12 cellular contexts compared by ENCODE assay signal in genomic region chr2:71694501-71695234, GRCh38.
"Had no signal": no experiment of that assay in that cellular context is flagged by ENCODE, and none has a peak within 500 bp of the region (broad histone marks: within the 10 kb centered on the region; RNA-seq: fewer than 3 reads in every experiment).

No MANE protein-coding gene starts in this region.

- H3K4me1 ChIP-seq: lower lobe of right lung, parathyroid adenoma had no signal

- H3K36me3 Mint-ChIP-seq: activated naive CD4-positive, alpha-beta T cell treated with anti-CD3 and anti-CD28 coated beads, Interleukin-2, amount 10 ng/mL, durations not matched to agents 7 days and 5 days; stimulated activated naive B cell treated with anti-CD40 and anti-IgM and Interleukin-4, amounts not matched to agents 10 μg/mL and 1 μg/mL and 100 μg/mL, for 72 hours had no signal

- H3K4me1 Mint-ChIP-seq: activated naive CD4-positive, alpha-beta T cell treated with anti-CD3 and anti-CD28 coated beads, Interleukin-2, amount 10 ng/mL, durations not matched to agents 7 days and 5 days; stimulated activated naive B cell treated with anti-CD40 and anti-IgM and Interleukin-4, amounts not matched to agents 10 μg/mL and 1 μg/mL and 100 μg/mL, for 72 hours had no signal

- H3K27ac ChIP-seq: gastroesophageal sphincter, lower lobe of right lung, neutrophil, parathyroid adenoma, thyroid gland had no signal

- H3K36me3 ChIP-seq: gastroesophageal sphincter, lower lobe of right lung, thyroid gland had no signal

- H3K9me3 ChIP-seq: gastroesophageal sphincter, lower lobe of right lung, neutrophil, thyroid gland had no signal

- H3K79me2 ChIP-seq: parathyroid adenoma had no signal

- H3K9me3 Mint-ChIP-seq: activated naive CD4-positive, alpha-beta T cell treated with anti-CD3 and anti-CD28 coated beads, Interleukin-2, amount 10 ng/mL, durations not matched to agents 7 days and 5 days; stimulated activated naive B cell treated with anti-CD40 and anti-IgM and Interleukin-4, amounts not matched to agents 10 μg/mL and 1 μg/mL and 100 μg/mL, for 72 hours had no signal

- H3K27me3 ChIP-seq: gastroesophageal sphincter, thyroid gland had no signal

- DNase-seq: activated CD4-positive, CD25-positive, alpha-beta regulatory T cell treated with anti-CD3 and anti-CD28 coated beads, Interleukin-2, amount 50 U/mL, for 72 hours; activated naive CD4-positive, alpha-beta T cell treated with anti-CD3 and anti-CD28 coated beads, Interleukin-2, amount 10 ng/mL, durations not matched to agents 7 days and 5 days; activated T-cell treated with anti-CD3 and anti-CD28 coated beads for 4 hours; lower lobe of right lung; stimulated activated CD4-positive, alpha-beta T cell treated with anti-CD3 and anti-CD28 coated beads, Interleukin-12 subunit alpha, Interleukin-12 subunit beta, amount 100 ng/mL, for 4 hours; stimulated activated naive B cell treated with anti-CD40 and anti-IgM and Interleukin-4, amounts not matched to agents 10 μg/mL and 1 μg/mL and 100 μg/mL, for 72 hours; T-helper 1 cell; T1000; thyroid gland had no signal

- H3K4me3 ChIP-seq: gastroesophageal sphincter, lower lobe of right lung, thyroid gland had no signal

- ATAC-seq: gastroesophageal sphincter; lower lobe of right lung; stimulated activated naive B cell treated with anti-CD40 and anti-IgM and Interleukin-4, amounts not matched to agents 10 μg/mL and 1 μg/mL and 100 μg/mL, for 72 hours had no signal

- H3K27ac Mint-ChIP-seq: activated naive CD4-positive, alpha-beta T cell treated with anti-CD3 and anti-CD28 coated beads, Interleukin-2, amount 10 ng/mL, durations not matched to agents 7 days and 5 days; stimulated activated naive B cell treated with anti-CD40 and anti-IgM and Interleukin-4, amounts not matched to agents 10 μg/mL and 1 μg/mL and 100 μg/mL, for 72 hours had no signal

- H2AFZ ChIP-seq: parathyroid adenoma had no signal

- H3K4me3 Mint-ChIP-seq: activated naive CD4-positive, alpha-beta T cell treated with anti-CD3 and anti-CD28 coated beads, Interleukin-2, amount 10 ng/mL, durations not matched to agents 7 days and 5 days; stimulated activated naive B cell treated with anti-CD40 and anti-IgM and Interleukin-4, amounts not matched to agents 10 μg/mL and 1 μg/mL and 100 μg/mL, for 72 hours had no signal

- H3K9ac ChIP-seq: parathyroid adenoma had no signal
